Comparison of ENCODE assay signal across 29 cellular contexts in the genomic region with DNA sequence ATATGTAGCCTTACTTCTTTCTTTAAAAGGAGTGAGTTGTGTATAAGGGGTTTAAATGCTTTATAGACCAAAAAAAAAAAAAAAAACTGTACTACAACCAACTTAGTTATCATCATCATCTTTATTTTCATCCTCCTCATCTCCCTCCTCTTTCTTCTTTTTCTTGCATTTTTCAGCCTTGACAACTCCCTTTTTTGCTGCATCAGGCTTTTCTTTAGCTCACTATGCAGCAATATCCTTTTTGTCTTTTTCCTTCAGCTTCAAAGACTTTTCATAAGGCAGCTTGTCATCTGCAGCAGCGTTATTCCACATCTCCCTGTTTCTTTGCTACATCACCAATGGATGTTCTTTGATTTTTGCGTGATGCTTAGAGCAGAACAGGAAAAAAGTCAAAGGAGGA.
DNase-seq lines count a peak whose midpoint lies in the region; ATAC-seq, FAIRE-seq and TF ChIP-seq lines count a peak whose summit lies in the region.
"Had no signal": no experiment of that assay in that cellular context is flagged by ENCODE, and none has a peak within 500 bp of the region (broad histone marks: within the 10 kb centered on the region; RNA-seq: fewer than 3 reads in every experiment).

No MANE protein-coding gene starts in this region.

- FAIRE-seq in HepG2 (lab: Jason Lieb, UNC) (no peak), H1 (lab: Jason Lieb, UNC) (no peak)
- FAIRE-seq: GM12878, GM12892, GM18507, GM19239 had no signal

- TF ChIP-seq RAD21 in HepG2 (CRISPR knock-in tag; IDR thresholded peaks at IDR 0.05): no peak
- TF ChIP-seq RAD21 in H1 (IDR thresholded peaks at IDR 0.05 in 1 of 2, conservative IDR thresholded peaks at IDR 0.05 in 1 of 2; ENCODE audit: low read depth in 2 of 2, low read length in 2 of 2): no peak

- H3K9me3 Mint-ChIP-seq in activated naive CD4-positive, alpha-beta T cell treated with anti-CD3 and anti-CD28 coated beads, Interleukin-2, amount 50 U/mL, for 72 hours: peaks cover 15 to 23% of the 10 kb centered on the region in 2 donors

- H3K4me1 ChIP-seq in HepG2 (ENCODE audit: insufficient read depth, low read length) (no peaks in the 10 kb centered on the region), right lobe of liver (no peaks in the 10 kb centered on the region), PC-9 (replicated peaks; ENCODE audit: insufficient read depth) (no peaks in the 10 kb centered on the region), H1 (replicated peaks in 1 of 4; ENCODE audit: control insufficient read depth in 3 of 4, insufficient read depth in 4 of 4, low read length in 3 of 4) (no peaks in the 10 kb centered on the region), neuronal stem cell (ENCODE audit: control insufficient read depth in 2 of 2, insufficient read depth in 1 of 2, low read depth in 1 of 2, low read length in 2 of 2) (no peaks in the 10 kb centered on the region)
- H3K4me1 ChIP-seq: BE2C, BLaER1 had no signal

- H4K8ac ChIP-seq in H1 (ENCODE audit: extremely low read depth, insufficient read depth, low read length) (no peak overlapping the region), neuronal stem cell (ENCODE audit: low read depth, low read length) (no peak overlapping the region)

- 29% methylated on average over 2 of the region's 2 CpGs for WGBS in HepG2 (ENCODE audit: low lambda C conversion rate)
- WGBS in right lobe of liver (ENCODE audit: insufficient coverage, low coverage, low lambda C conversion rate, missing lambda C conversion rate): 47% methylated on average over 2 of the region's 2 CpGs
- WGBS in H1 (ENCODE audit: extremely low coverage in 1 of 2, insufficient coverage in 1 of 2, insufficient read length in 1 of 2, insufficient replicate concordance in 2 of 2, low coverage in 1 of 2, low lambda C conversion rate in 2 of 2, missing lambda C conversion rate in 1 of 2), 2 experiments: 91% methylated on average over 2 of the region's 2 CpGs; no CpG with 5 or more reads in 1 of the 2 experiments
- WGBS in neuronal stem cell (ENCODE audit: extremely low coverage in 2 of 2, insufficient read length in 2 of 2, insufficient replicate concordance in 1 of 2), 2 donors: no CpG with 5 or more reads among the region's 2 CpGs

- no peak overlapping the region for H3K9ac ChIP-seq in HepG2 (ENCODE audit: insufficient read depth, low read depth, low read length)
- no peak overlapping the region for H3K9ac ChIP-seq in H1 (replicated peaks in 1 of 4; ENCODE audit: extremely low read depth in 1 of 4, low read depth in 3 of 4, low read length in 3 of 4)
- no peak overlapping the region for H3K9ac ChIP-seq in neuronal stem cell (ENCODE audit: low read depth, low read length, poor library complexity)
- H3K9ac ChIP-seq: BLaER1 had no signal

- H4K91ac ChIP-seq in H1 (replicated peaks; ENCODE audit: insufficient read length, low read length): no peak overlapping the region
- no peak overlapping the region for H4K91ac ChIP-seq in neuronal stem cell (ENCODE audit: low read depth, low read length, poor library complexity)

- H4K5ac ChIP-seq in H1 (ENCODE audit: insufficient read length, low read depth, low read length): no peak overlapping the region

- no peaks in the 10 kb centered on the region for H3K9me2 ChIP-seq in PC-9 (ENCODE audit: insufficient read depth)

- H3K4me2 ChIP-seq in HepG2 (ENCODE audit: low read depth, low read length): no peak overlapping the region
- H3K4me2 ChIP-seq in PC-9: no peak overlapping the region
- H3K4me2 ChIP-seq in H1 (ENCODE audit: insufficient read depth in 1 of 2, low read depth in 2 of 2, low read length in 2 of 2): no peak overlapping the region
- H3K4me2 ChIP-seq in neuronal stem cell (ENCODE audit: insufficient read depth, low read length, poor library complexity, severe bottlenecking): no peak overlapping the region
- H3K4me2 ChIP-seq: BLaER1 had no signal

- H3K36me3 Mint-ChIP-seq in activated naive CD4-positive, alpha-beta T cell treated with anti-CD3 and anti-CD28 coated beads, Interleukin-2, amount 50 U/mL, for 72 hours: no peaks in the 10 kb centered on the region
- H3K36me3 Mint-ChIP-seq: CD14-positive monocyte; CD4-positive, alpha-beta memory T cell; CD4-positive, CD25-positive, alpha-beta regulatory T cell; CD8-positive, alpha-beta memory T cell had no signal

- intact Hi-C loops in HepG2 (cut with micrococcal nuclease; ENCODE audit: unreplicated experiment): no loop called here
- intact Hi-C loops in right lobe of liver (cut with DNase I): no loop called here
- intact Hi-C loops in PC-9 (cut with micrococcal nuclease; ENCODE audit: unreplicated experiment): no loop called here

- H2BK12ac ChIP-seq in H1 (ENCODE audit: low read depth, low read length): no peak overlapping the region
- no peak overlapping the region for H2BK12ac ChIP-seq in neuronal stem cell (ENCODE audit: low read length)

- H3K23ac ChIP-seq in H1 (ENCODE audit: insufficient read length) (no peak overlapping the region), neuronal stem cell (ENCODE audit: low read depth, low read length, poor library complexity) (no peak overlapping the region)

- no peak overlapping the region for H3K4me3 ChIP-seq in HepG2 (replicated peaks in 1 of 3; ENCODE audit: insufficient read depth in 1 of 3, low read depth in 2 of 3, low read length in 3 of 3)
- H3K4me3 ChIP-seq in right lobe of liver: no peak overlapping the region
- no peak overlapping the region for H3K4me3 ChIP-seq in PC-9
- no peak overlapping the region for H3K4me3 ChIP-seq in H1 (ENCODE audit: extremely low read depth in 1 of 4, insufficient read depth in 2 of 4, low read depth in 3 of 4, low read length in 4 of 4)
- no peak overlapping the region for H3K4me3 ChIP-seq in neuronal stem cell (ENCODE audit: low read length in 2 of 2)
- H3K4me3 ChIP-seq: BLaER1, GM12878 had no signal

- no peak overlapping the region for H2BK20ac ChIP-seq in H1 (ENCODE audit: low read length)

- in situ Hi-C loops in HepG2 (cut with HindIII; ENCODE audit: extremely low pct_ligation_motif_present, low pct_unique_long_range_greater_than_20kb): no loop called here

- H3K27ac Mint-ChIP-seq in activated naive CD4-positive, alpha-beta T cell treated with anti-CD3 and anti-CD28 coated beads, Interleukin-2, amount 50 U/mL, for 72 hours: no peak overlapping the region
- H3K27ac Mint-ChIP-seq: CD14-positive monocyte; CD4-positive, alpha-beta memory T cell; CD4-positive, CD25-positive, alpha-beta regulatory T cell had no signal

- H3K79me2 ChIP-seq in HepG2 (ENCODE audit: insufficient read depth, low read length): no peaks in the 10 kb centered on the region
- H3K79me2 ChIP-seq in PC-9 (ENCODE audit: low read depth): no peaks in the 10 kb centered on the region
- H3K79me2 ChIP-seq in H1 (ENCODE audit: control insufficient read depth in 1 of 2, insufficient read depth in 2 of 2, low read length in 2 of 2): no peaks in the 10 kb centered on the region

- H3F3A ChIP-seq in PC-9 (ENCODE audit: insufficient read depth, low read depth): no peaks in the 10 kb centered on the region

- no peak overlapping the region for H2AFZ ChIP-seq in HepG2 (ENCODE audit: low read length)
- H2AFZ ChIP-seq in PC-9: 0 out of 2 replicates have a peak overlapping the region, but pooled peaks have one; percentile 5
- peak overlapping the region; percentile 34; the same call in 1 of the 2 replicates for H2AFZ ChIP-seq in H1 (ENCODE audit: low read length)
- peak overlapping the region; percentile 3 for H2AFZ ChIP-seq in neuronal stem cell (ENCODE audit: low read length)

- no peak overlapping the region for H3K4ac ChIP-seq in H1 (replicated peaks; ENCODE audit: insufficient read length, low read depth, low read length)
- no peak overlapping the region for H3K4ac ChIP-seq in neuronal stem cell (ENCODE audit: low read length)

- H2BK15ac ChIP-seq in H1 (ENCODE audit: low read length): no peak overlapping the region
- H2BK15ac ChIP-seq in neuronal stem cell (ENCODE audit: low read length): no peak overlapping the region

- H2BK120ac ChIP-seq in H1 (replicated peaks; ENCODE audit: low read depth, low read length) (no peak overlapping the region), neuronal stem cell (ENCODE audit: low read depth, low read length) (no peak overlapping the region)

- H4K20me1 ChIP-seq in HepG2 (ENCODE audit: insufficient read depth, low read length) (no peaks in the 10 kb centered on the region), PC-9 (ENCODE audit: insufficient read depth) (no peaks in the 10 kb centered on the region), H1 (replicated peaks in 1 of 2; ENCODE audit: control insufficient read depth in 1 of 2, insufficient read depth in 2 of 2, low read length in 2 of 2) (no peaks in the 10 kb centered on the region)
- H4K20me1 ChIP-seq: BLaER1 had no signal

- H3K27me3 ChIP-seq in HepG2 (ENCODE audit: control insufficient read depth in 1 of 2, insufficient read depth in 2 of 2, low read length in 2 of 2) (no peaks in the 10 kb centered on the region), right lobe of liver (no peaks in the 10 kb centered on the region), PC-9 (ENCODE audit: insufficient read depth, low read depth) (no peaks in the 10 kb centered on the region), H1 (replicated peaks in 1 of 4; ENCODE audit: control insufficient read depth in 3 of 4, extremely low read depth in 1 of 4, insufficient read depth in 3 of 4, low read length in 3 of 4) (no peaks in the 10 kb centered on the region), neuronal stem cell (ENCODE audit: control insufficient read depth in 3 of 3, insufficient read depth in 3 of 3, low read depth in 1 of 3, low read length in 3 of 3) (no peaks in the 10 kb centered on the region)
- H3K27me3 ChIP-seq: BE2C, BLaER1 had no signal

- no peak overlapping the region for H3K18ac ChIP-seq in H1 (ENCODE audit: extremely low read depth, low read length)
- no peak overlapping the region for H3K18ac ChIP-seq in neuronal stem cell (ENCODE audit: low read length)

- TF ChIP-seq EP300 in HepG2 (IDR thresholded peaks at IDR 0.05; ENCODE audit: low read depth in 2 of 2, low read length in 2 of 2) (no peak), HepG2 (CRISPR knock-in tag; IDR thresholded peaks at IDR 0.05; ENCODE audit: borderline replicate concordance) (no peak), H1 (IDR thresholded peaks at IDR 0.05; ENCODE audit: borderline replicate concordance in 1 of 2, low read depth in 2 of 2, low read length in 2 of 2) (no peak)

- no peak for TF ChIP-seq POLR2A in HepG2 (IDR thresholded peaks at IDR 0.05; ENCODE audit: insufficient read depth in 1 of 2, low read depth in 2 of 2, low read length in 2 of 2)
- no peak for TF ChIP-seq POLR2A in right lobe of liver (IDR thresholded peaks at IDR 0.05)
- no peak for TF ChIP-seq POLR2A in H1 (IDR thresholded peaks at IDR 0.05; ENCODE audit: control extremely low read depth in 1 of 2, low read depth in 2 of 2, low read length in 2 of 2)

- DNase-seq in HepG2 (ENCODE audit: low spot score) (no peak), right lobe of liver (no peak), PC-9 (no peak), H1 (ENCODE audit: low read depth in 1 of 2, low spot score in 2 of 2) (no peak), neuronal stem cell (ENCODE audit: low spot score) (no peak)
- no peak for DNase-seq in activated naive CD4-positive, alpha-beta T cell treated with anti-CD3 and anti-CD28 coated beads, Interleukin-2, amount 50 U/mL, for 72 hours (ENCODE audit: low spot score in 2 of 2)
- no peak for DNase-seq in activated CD4-positive, alpha-beta T cell treated with anti-CD3 and anti-CD28 coated beads, Interleukin-2, amount 50 U/mL, for 4 hours
- DNase-seq: ACHN; BE2C; C1 segment of cervical spinal cord; CD4-positive, alpha-beta memory T cell; CD4-positive, CD25-positive, alpha-beta regulatory T cell; CD8-positive, alpha-beta memory T cell; COR-L47; DMS 273 treated with DMSO at 0.1 percent for 48 hours; DMS153; DMS53; DMS79; DND-41; EL; GDM1 had no signal

- no peak overlapping the region for H2AK5ac ChIP-seq in H1 (ENCODE audit: low read depth, low read length)
- no peak overlapping the region for H2AK5ac ChIP-seq in neuronal stem cell (ENCODE audit: low read depth, low read length)

- no peaks in the 10 kb centered on the region for H3K79me1 ChIP-seq in H1 (ENCODE audit: low read depth, low read length)
- no peaks in the 10 kb centered on the region for H3K79me1 ChIP-seq in neuronal stem cell (ENCODE audit: low read depth, low read length)

- TF ChIP-seq CTCF in HepG2 (CRISPR knock-in tag; IDR thresholded peaks at IDR 0.05) (no peak), right lobe of liver (IDR thresholded peaks at IDR 0.05) (no peak), PC-9 (conservative IDR thresholded peaks at IDR 0.05) (no peak), H1 (IDR thresholded peaks at IDR 0.05; ENCODE audit: control extremely low read depth in 1 of 3, insufficient read depth in 1 of 3, low read depth in 1 of 3, low read length in 3 of 3) (no peak)

- H3K56ac ChIP-seq in H1 (replicated peaks; ENCODE audit: insufficient read length, low read depth, low read length): no peak overlapping the region

- no peak overlapping the region for H2BK5ac ChIP-seq in H1 (ENCODE audit: low read depth, low read length)
- no peak overlapping the region for H2BK5ac ChIP-seq in neuronal stem cell (ENCODE audit: low read length)

- CTCF ChIA-PET in HepG2 (lab: Yijun Ruan, JAX; ENCODE audit: low intra/inter-chr PET ratio, low total read pairs) (no interaction called here), PC-9 (lab: Charles Lee) (no interaction called here), H1 (lab: Charles Lee; ENCODE audit: partially characterized antibody) (interaction anchor here (0.6 to 0.8 kb wide), 3 partner anchors 13 to 487 kb away, joined by 3 to 4 read pairs (median 3); no protein-coding TSS in a partner anchor)

- H3K36me3 ChIP-seq in HepG2 (replicated peaks in 1 of 2; ENCODE audit: control insufficient read depth in 1 of 2, insufficient read depth in 2 of 2, low read length in 2 of 2): no peaks in the 10 kb centered on the region
- H3K36me3 ChIP-seq in right lobe of liver: no peaks in the 10 kb centered on the region
- H3K36me3 ChIP-seq in PC-9 (ENCODE audit: low read depth): no peaks in the 10 kb centered on the region
- H3K36me3 ChIP-seq in H1 (ENCODE audit: control insufficient read depth in 2 of 4, insufficient read depth in 4 of 4, low read length in 3 of 4): no peaks in the 10 kb centered on the region
- H3K36me3 ChIP-seq in neuronal stem cell (replicated peaks in 1 of 2; ENCODE audit: control insufficient read depth in 2 of 2, insufficient read depth in 2 of 2, low read length in 2 of 2): no peaks in the 10 kb centered on the region
- H3K36me3 ChIP-seq: BE2C, BLaER1 had no signal

- H3K14ac ChIP-seq in H1 (ENCODE audit: insufficient read length) (no peak overlapping the region), neuronal stem cell (ENCODE audit: low read length) (no peak overlapping the region)

- no TSS peak for BruUV-seq in HepG2 (replicated peaks; lab: Mats Ljungman, UMichigan)
- BruUV-seq in PC-9 (replicated peaks; lab: Mats Ljungman, UMichigan): no TSS peak

- H3K9me3 ChIP-seq in HepG2 (ENCODE audit: low read length): no peaks in the 10 kb centered on the region
- H3K9me3 ChIP-seq in right lobe of liver: no peaks in the 10 kb centered on the region
- H3K9me3 ChIP-seq in PC-9 (ENCODE audit: insufficient read depth, low read depth): peaks cover 4% of the 10 kb centered on the region; the same call in 1 of the 2 replicates
- no peaks in the 10 kb centered on the region; a peak in 1 of 4 replicates for H3K9me3 ChIP-seq in H1 (ENCODE audit: insufficient read depth in 2 of 2, low read depth in 1 of 2, low read length in 1 of 2)
- peaks cover 5 to 13% of the 10 kb centered on the region in 2 donors for H3K9me3 ChIP-seq in neuronal stem cell (replicated peaks in 1 of 2; ENCODE audit: control insufficient read depth in 2 of 2, insufficient read depth in 1 of 2, low read depth in 1 of 2, low read length in 2 of 2)
- H3K9me3 ChIP-seq: BE2C, BLaER1 had no signal

- no peaks in the 10 kb centered on the region for H3K23me2 ChIP-seq in H1 (ENCODE audit: low read depth, low read length)

- H3K27ac ChIP-seq in HepG2 (ENCODE audit: extremely low read length, insufficient read depth, low read length): no peak overlapping the region
- no peak overlapping the region for H3K27ac ChIP-seq in right lobe of liver
- H3K27ac ChIP-seq in PC-9: no peak overlapping the region
- no peak overlapping the region for H3K27ac ChIP-seq in H1 (ENCODE audit: low read depth, low read length)
- no peak overlapping the region for H3K27ac ChIP-seq in neuronal stem cell (replicated peaks; ENCODE audit: low read length)
- H3K27ac ChIP-seq: 22Rv1, BLaER1 had no signal

- no peak for ATAC-seq in HepG2
- no peak for ATAC-seq in right lobe of liver
- ATAC-seq in activated naive CD4-positive, alpha-beta T cell treated with anti-CD3 and anti-CD28 coated beads, Interleukin-2, amount 50 U/mL, for 72 hours: no peak
- no peak for ATAC-seq in GM18517 (IDR thresholded peaks at IDR 0.05; ENCODE audit: unreplicated experiment)
- ATAC-seq: GM12878 had no signal

- POLR2A ChIA-PET in HepG2 (lab: Yijun Ruan, JAX): no interaction called here
- POLR2A ChIA-PET in PC-9 (lab: Charles Lee; ENCODE audit: unreplicated experiment): no interaction called here
- POLR2A ChIA-PET in H1 (lab: Charles Lee; ENCODE audit: partially characterized antibody): no interaction called here

Comparison
In these comparisons a context has a peak if more than half of its experiments do, and no peak if none do; other contexts are left out.
1. Of the 41 proteins assayed by ChIP-seq in both HepG2 and H1: peak only in HepG2: MAFK; only in H1: none; in both: none; in neither: 40.